In the genomic region with DNA sequence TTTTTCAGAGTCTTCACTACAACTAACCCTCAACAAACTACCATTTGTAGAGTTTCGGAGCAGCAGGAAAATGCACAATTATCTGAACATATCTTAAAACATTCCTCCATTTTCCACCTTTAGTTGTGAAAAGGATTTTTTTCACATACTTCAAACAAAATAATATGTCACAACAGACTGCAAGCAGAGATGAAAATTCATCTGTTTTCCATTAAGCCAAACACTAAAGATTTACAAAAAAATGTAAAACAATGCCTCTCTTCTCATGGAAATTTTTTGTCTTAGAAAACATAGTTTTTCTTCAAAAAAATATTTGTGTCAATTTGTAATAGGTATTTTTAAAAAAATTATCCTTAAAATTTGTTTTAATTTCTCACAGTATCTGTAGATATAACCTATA, we compare ENCODE assay signal across 20 cellular contexts.
DNase-seq lines count a peak whose midpoint lies in the region; ATAC-seq, FAIRE-seq and TF ChIP-seq lines count a peak whose summit lies in the region.
"Had no signal": no experiment of that assay in that cellular context is flagged by ENCODE, and none has a peak within 500 bp of the region (broad histone marks: within the 10 kb centered on the region; RNA-seq: fewer than 3 reads in every experiment).

No MANE protein-coding gene starts in this region.

- CTCF ChIA-PET in A549 (lab: Yijun Ruan, JAX) = no interaction called here

- no peak for TF ChIP-seq EP300 in A549 (IDR thresholded peaks at IDR 0.05)

- no peaks in the 10 kb centered on the region for H3K9me3 ChIP-seq in A549
- H3K9me3 ChIP-seq in HUES48 (ENCODE audit: control insufficient read depth, insufficient read depth, low read length) = no peaks in the 10 kb centered on the region
- no peaks in the 10 kb centered on the region for H3K9me3 ChIP-seq in iPS-20b (ENCODE audit: insufficient read depth, low read depth, low read length)

- H3K27me3 ChIP-seq in HUES48 (ENCODE audit: control insufficient read depth, insufficient read depth, low read length) (no peaks in the 10 kb centered on the region), iPS-20b (ENCODE audit: insufficient read depth, low read length) (no peaks in the 10 kb centered on the region)

- H3K27ac ChIP-seq in A549 (no peak overlapping the region), HUES48 (ENCODE audit: low read depth, low read length) (peak overlapping the region; percentile 37), iPS-20b (ENCODE audit: low read length) (peak overlapping the region; percentile 20)

- no peak overlapping the region for H3K4me3 ChIP-seq in A549
- no peak overlapping the region for H3K4me3 ChIP-seq in HUES48 (ENCODE audit: low read depth, low read length)
- peak overlapping the region; percentile 23; the same call in 1 of the 2 replicates for H3K4me3 ChIP-seq in iPS-20b (ENCODE audit: low read length)
- H3K4me3 ChIP-seq: GM23248 had no signal

- H3K4me1 ChIP-seq in A549 = peaks cover 11% of the 10 kb centered on the region; the same call in 2 of the 3 replicates
- peaks cover 26% of the 10 kb centered on the region for H3K4me1 ChIP-seq in HUES48 (ENCODE audit: control insufficient read depth, insufficient read depth, low read length)
- H3K4me1 ChIP-seq in iPS-20b (ENCODE audit: insufficient read depth, low read length) = peaks cover 23% of the 10 kb centered on the region; the same call in 1 of the 2 replicates

- TF ChIP-seq RAD21 in A549 (conservative IDR thresholded peaks at IDR 0.05 in 1 of 2, IDR thresholded peaks at IDR 0.05 in 1 of 2) = no peak

- DNase-seq in A549 (ENCODE audit: low read depth in 1 of 2, low spot score in 1 of 2) (no peak), NCI-H1105 treated with DMSO at 0.1 percent for 48 hours (lab: John Stamatoyannopoulos, UW) (no peak), omental fat pad (ENCODE audit: low spot score) (no peak), iPS-NIHi7 (ENCODE audit: extremely low spot score) (no peak)
- DNase-seq: 8988T; ACHN; CD8-positive, alpha-beta T cell; COR-L47; DMS153; DMS79 treated with DMSO at 0.1 percent for 48 hours; EL; GM23248; H9 had no signal

- H3K9ac ChIP-seq in HUES48 (ENCODE audit: low read depth, low read length) (no peak overlapping the region), iPS-20b (ENCODE audit: low read depth, low read length) (no peak overlapping the region)
- H3K9ac ChIP-seq: GM23248 had no signal

- H3K4me2 ChIP-seq in A549 = no peak overlapping the region

- 98% methylated on average over 1 of the region's 1 CpG for WGBS in A549 (ENCODE audit: missing lambda C conversion rate)

- H3K36me3 ChIP-seq in HUES48 (ENCODE audit: control insufficient read depth, insufficient read depth, low read length) (peaks cover 5% of the 10 kb centered on the region; the same call in 1 of the 2 replicates), iPS-20b (ENCODE audit: insufficient read depth, low read depth, low read length) (peaks cover 7% of the 10 kb centered on the region; the same call in 1 of the 2 replicates)

- TF ChIP-seq CTCF in A549 (IDR thresholded peaks at IDR 0.05) (no peak), omental fat pad (IDR thresholded peaks at IDR 0.05) (no peak)

- no peak for ATAC-seq in A549
- no peak for ATAC-seq in omental fat pad (ENCODE audit: low FRiP score)
- ATAC-seq in GM21390 (IDR thresholded peaks at IDR 0.05; ENCODE audit: unreplicated experiment) = no peak
- ATAC-seq: CD8-positive, alpha-beta T cell had no signal

- TF ChIP-seq POLR2A in A549 (IDR thresholded peaks at IDR 0.05; ENCODE audit: low read length) = no peak

- POLR2A ChIA-PET in A549 (lab: Yijun Ruan, JAX) = no interaction called here

- peak; percentile 72 for FAIRE-seq in A549 (lab: Jason Lieb, UNC)
- peak; percentile 93 for FAIRE-seq in endometrium (lab: Jason Lieb, UNC)
- FAIRE-seq: D721Med, GM12892, GM19239 had no signal

TF ChIP-seq in A549, 52 proteins besides CTCF, POLR2A, EP300 and RAD21:
- no peak for TF ChIP-seq ESRRA (IDR thresholded peaks at IDR 0.05; ENCODE audit: borderline replicate concordance, low read length)
- no peak for TF ChIP-seq HEYL (CRISPR knock-in tag; IDR thresholded peaks at IDR 0.05)
- TF ChIP-seq EHMT2 (IDR thresholded peaks at IDR 0.05; ENCODE audit: low read depth) = no peak
- TF ChIP-seq RCOR1 (IDR thresholded peaks at IDR 0.05; ENCODE audit: low read depth, low read length) = no peak
- TF ChIP-seq PHF8 (IDR thresholded peaks at IDR 0.05; ENCODE audit: borderline replicate concordance, low read depth) = no peak
- TF ChIP-seq, protein P1, sequence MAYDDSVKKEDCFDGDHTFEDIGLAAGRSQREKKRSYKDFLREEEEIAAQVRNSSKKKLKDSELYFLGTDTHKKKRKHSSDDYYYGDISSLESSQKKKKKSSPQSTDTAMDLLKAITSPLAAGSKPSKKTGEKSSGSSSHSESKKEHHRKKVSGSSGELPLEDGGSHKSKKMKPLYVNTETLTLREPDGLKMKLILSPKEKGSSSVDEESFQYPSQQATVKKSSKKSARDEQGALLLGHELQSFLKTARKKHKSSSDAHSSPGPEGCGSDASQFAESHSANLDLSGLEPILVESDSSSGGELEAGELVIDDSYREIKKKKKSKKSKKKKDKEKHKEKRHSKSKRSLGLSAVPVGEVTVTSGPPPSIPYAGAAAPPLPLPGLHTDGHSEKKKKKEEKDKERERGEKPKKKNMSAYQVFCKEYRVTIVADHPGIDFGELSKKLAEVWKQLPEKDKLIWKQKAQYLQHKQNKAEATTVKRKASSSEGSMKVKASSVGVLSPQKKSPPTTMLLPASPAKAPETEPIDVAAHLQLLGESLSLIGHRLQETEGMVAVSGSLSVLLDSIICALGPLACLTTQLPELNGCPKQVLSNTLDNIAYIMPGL (CRISPR knock-in tag; IDR thresholded peaks at IDR 0.05; ENCODE audit: borderline replicate concordance) = no peak
- no peak for TF ChIP-seq JUN (IDR thresholded peaks at IDR 0.05)
- no peak for TF ChIP-seq CBX2 (IDR thresholded peaks at IDR 0.05; ENCODE audit: borderline replicate concordance, low read depth)
- TF ChIP-seq, protein P2, sequence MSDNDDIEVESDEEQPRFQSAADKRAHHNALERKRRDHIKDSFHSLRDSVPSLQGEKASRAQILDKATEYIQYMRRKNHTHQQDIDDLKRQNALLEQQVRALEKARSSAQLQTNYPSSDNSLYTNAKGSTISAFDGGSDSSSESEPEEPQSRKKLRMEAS (IDR thresholded peaks at IDR 0.05) = no peak
- no peak for TF ChIP-seq NFE2L2 (conservative IDR thresholded peaks at IDR 0.05; ENCODE audit: low read length)
TF ChIP-seq in A549: peak in this region for 0.

Comparison
In these comparisons a context has a peak if more than half of its experiments do, and no peak if none do; other contexts are left out.
1. H3K27ac ChIP-seq: peak in HUES48 (single experiment) and iPS-20b (single experiment); none in A549 (0 of 2).